14 cellular contexts compared by ENCODE assay signal in the genomic region with DNA sequence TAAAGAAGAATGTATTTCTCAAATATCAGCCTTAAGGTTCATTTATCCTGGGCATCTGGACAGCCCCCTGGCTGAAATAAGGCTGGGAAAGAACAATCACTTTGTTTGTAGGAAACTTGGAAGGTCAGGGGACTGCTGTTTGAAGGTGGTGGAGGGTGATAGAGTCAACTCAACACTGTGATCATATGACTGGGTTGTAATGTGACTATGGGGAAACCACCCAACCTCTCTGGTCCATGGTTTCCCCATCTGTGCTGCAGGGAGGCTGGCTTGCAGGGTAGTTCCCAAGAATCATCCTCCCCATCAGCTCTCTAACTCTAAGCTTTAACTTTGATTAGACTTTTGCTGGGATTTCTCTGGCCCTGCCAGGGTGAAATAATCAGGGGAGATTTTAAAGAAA. TPM values are rescaled to one million over a fixed set of nuclear protein-coding genes. Genes with fewer than 3 reads are reported as not detected.
A peak's percentile ranks its signal among the peaks of the same experiment; 100 is the strongest.
DNase-seq lines count a peak whose midpoint lies in the region; ATAC-seq, FAIRE-seq and TF ChIP-seq lines count a peak whose summit lies in the region.
"Had no signal": no experiment of that assay in that cellular context is flagged by ENCODE, and none has a peak within 500 bp of the region (broad histone marks: within the 10 kb centered on the region; RNA-seq: fewer than 3 reads in every experiment).

No MANE protein-coding gene starts in this region.

- dilution Hi-C loops in endothelial cell of umbilical vein (cut with MboI; ENCODE audit: extremely low pct_ligation_motif_present, low sequenced_read_pairs): no loop called here

- CTCF ChIA-PET in endothelial cell of umbilical vein (lab: Charles Lee): interaction anchor here (1.1 to 2.8 kb wide), 4 partner anchors 10 to 246 kb away, joined by 3 to 74 read pairs (median 4); a partner anchor contains a TSS

- no peaks in the 10 kb centered on the region for H3K36me3 ChIP-seq in endothelial cell of umbilical vein (ENCODE audit: control insufficient read depth in 2 of 2, extremely low read depth in 1 of 2, insufficient read depth in 2 of 2, low read length in 2 of 2)
- H3K36me3 ChIP-seq in psoas muscle (ENCODE audit: insufficient read depth in 1 of 2, low read depth in 1 of 2): no peaks in the 10 kb centered on the region
- H3K36me3 ChIP-seq: breast epithelium had no signal

- H3K27ac ChIP-seq in endothelial cell of umbilical vein (ENCODE audit: insufficient read depth, low read depth, low read length): peak overlapping the region; percentile 97
- no peak overlapping the region for H3K27ac ChIP-seq in psoas muscle

- peaks cover 0 to 6% (median 2%) of the 10 kb centered on the region in 3 donors for H3K27me3 Mint-ChIP-seq in immature natural killer cell (ENCODE audit: low read depth in 3 of 3)

- FAIRE-seq in endothelial cell of umbilical vein (lab: Jason Lieb, UNC): peak; percentile 54

- no peaks in the 10 kb centered on the region for H3K9me3 ChIP-seq in endothelial cell of umbilical vein (replicated peaks; ENCODE audit: control insufficient read depth, insufficient read depth, low read length)
- H3K9me3 ChIP-seq in psoas muscle: no peaks in the 10 kb centered on the region
- H3K9me3 ChIP-seq: breast epithelium had no signal

- no peak overlapping the region for H3K4me3 Mint-ChIP-seq in immature natural killer cell
- H3K4me3 Mint-ChIP-seq: activated CD8-positive, alpha-beta T cell treated with anti-CD3 and anti-CD28 coated beads, Interleukin-2, amount 10 ng/mL, durations not matched to agents 7 days and 5 days had no signal

- peak; percentile 18 for DNase-seq in GM12865 (ENCODE audit: low read depth)
- no peak for DNase-seq in endothelial cell of umbilical vein (ENCODE audit: low read depth, low spot score)
- DNase-seq in C1 segment of cervical spinal cord (lab: John Stamatoyannopoulos, UW): no peak
- no peak for DNase-seq in GM03348 (ENCODE audit: low spot score)
- DNase-seq in psoas muscle: no peak
- no peak for DNase-seq in immature natural killer cell
- DNase-seq: activated CD8-positive, alpha-beta T cell treated with anti-CD3 and anti-CD28 coated beads, Interleukin-2, amount 10 ng/mL, durations not matched to agents 7 days and 5 days; activated gamma-delta T cell; NCI-H2029; stimulated activated CD4-positive, alpha-beta T cell treated with anti-CD3 and anti-CD28 coated beads, Interleukin-1b, Interleukin-23, amount 100 ng/mL, for 48 hours; stimulated activated CD8-positive, alpha-beta memory T cell treated with anti-CD3 and anti-CD28 coated beads, Interleukin-4, amount 100 ng/mL, for 48 hours had no signal

- H3K27ac Mint-ChIP-seq in immature natural killer cell: peak overlapping the region in 1 of 6 donors; percentile 8
- H3K27ac Mint-ChIP-seq: activated CD8-positive, alpha-beta T cell treated with anti-CD3 and anti-CD28 coated beads, Interleukin-2, amount 10 ng/mL, durations not matched to agents 7 days and 5 days had no signal

- peaks cover 0 to 5% (median 3%) of the 10 kb centered on the region in 3 donors for H3K36me3 Mint-ChIP-seq in immature natural killer cell

- H2AFZ ChIP-seq in endothelial cell of umbilical vein (ENCODE audit: low read depth, low read length): no peak overlapping the region

- ATAC-seq in GM21367 (IDR thresholded peaks at IDR 0.05; ENCODE audit: unreplicated experiment) (peak; percentile 55), HG02981 (IDR thresholded peaks at IDR 0.05; ENCODE audit: unreplicated experiment) (peak; percentile 74), psoas muscle (no peak)
- ATAC-seq: activated CD8-positive, alpha-beta T cell treated with anti-CD3 and anti-CD28 coated beads, Interleukin-2, amount 10 ng/mL, durations not matched to agents 7 days and 5 days had no signal

- H3K4me3 ChIP-seq in GM12865 (ENCODE audit: low read depth, low read length) (no peak overlapping the region), endothelial cell of umbilical vein (replicated peaks in 1 of 3; ENCODE audit: insufficient read depth in 1 of 3, low read depth in 1 of 3, low read length in 3 of 3) (no peak overlapping the region), psoas muscle (no peak overlapping the region)
- H3K4me3 ChIP-seq: breast epithelium had no signal

- peak overlapping the region; percentile 52 for H3K9ac ChIP-seq in endothelial cell of umbilical vein (replicated peaks; ENCODE audit: extremely low read depth, insufficient read depth, low read length)

- H3K27me3 ChIP-seq in endothelial cell of umbilical vein (ENCODE audit: control insufficient read depth in 2 of 2, insufficient read depth in 2 of 2, low read length in 2 of 2): no peaks in the 10 kb centered on the region
- H3K27me3 ChIP-seq in psoas muscle (ENCODE audit: insufficient read depth in 3 of 3, low read length in 2 of 3): no peaks in the 10 kb centered on the region
- H3K27me3 ChIP-seq: breast epithelium had no signal

- no peak for TF ChIP-seq POLR2A in endothelial cell of umbilical vein (IDR thresholded peaks at IDR 0.05; ENCODE audit: low read depth, low read length)

- H3K4me1 Mint-ChIP-seq in immature natural killer cell: peaks cover 12 to 41% of the 10 kb centered on the region in 2 donors

- no peaks in the 10 kb centered on the region for H3K9me1 ChIP-seq in endothelial cell of umbilical vein (replicated peaks; ENCODE audit: control insufficient read depth, extremely low read depth, insufficient read depth, low read length)

- peak overlapping the region; percentile 13 for H3K4me2 ChIP-seq in endothelial cell of umbilical vein (ENCODE audit: insufficient read depth, low read length)

- H3K79me2 ChIP-seq in endothelial cell of umbilical vein (ENCODE audit: control insufficient read depth, insufficient read depth, low read length): peaks cover 91% of the 10 kb centered on the region

- no peaks in the 10 kb centered on the region for H4K20me1 ChIP-seq in endothelial cell of umbilical vein (replicated peaks; ENCODE audit: control insufficient read depth, extremely low read depth, insufficient read depth, low read length)

- peaks cover 53% of the 10 kb centered on the region for H3K4me1 ChIP-seq in endothelial cell of umbilical vein (ENCODE audit: control insufficient read depth, extremely low read depth, insufficient read depth, low read length)
- H3K4me1 ChIP-seq in psoas muscle: no peaks in the 10 kb centered on the region
- H3K4me1 ChIP-seq: breast epithelium had no signal

- intact Hi-C loops in endothelial cell of umbilical vein (cut with micrococcal nuclease): loop anchor here (5.0 kb wide), 1 partner anchor 1393 kb away; a partner anchor contains a TSS
- intact Hi-C loops in psoas muscle (cut with DNase I): no loop called here

- POLR2A ChIA-PET in endothelial cell of umbilical vein (lab: Charles Lee): interaction anchor here (1.0 kb wide), 1 partner anchor 18 kb away, joined by 3 read pairs; no protein-coding TSS in a partner anchor

- TF ChIP-seq CTCF in GM12865 (IDR thresholded peaks at IDR 0.05; ENCODE audit: insufficient read depth, low read depth, low read length, missing control alignments) (no peak), endothelial cell of umbilical vein (IDR thresholded peaks at IDR 0.05; ENCODE audit: extremely low read depth in 1 of 2, insufficient read depth in 1 of 2, low read depth in 1 of 2, low read length in 2 of 2) (no peak), psoas muscle (IDR thresholded peaks at IDR 0.05) (no peak)

- BruUV-seq in endothelial cell of umbilical vein (replicated peaks; lab: Mats Ljungman, UMichigan): no TSS peak

- no peaks in the 10 kb centered on the region for H3K9me3 Mint-ChIP-seq in immature natural killer cell

TF ChIP-seq in endothelial cell of umbilical vein, 7 proteins besides CTCF, POLR2A, EP300 and RAD21:
- TF ChIP-seq, protein P1, sequence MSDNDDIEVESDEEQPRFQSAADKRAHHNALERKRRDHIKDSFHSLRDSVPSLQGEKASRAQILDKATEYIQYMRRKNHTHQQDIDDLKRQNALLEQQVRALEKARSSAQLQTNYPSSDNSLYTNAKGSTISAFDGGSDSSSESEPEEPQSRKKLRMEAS (IDR thresholded peaks at IDR 0.05; ENCODE audit: insufficient read depth, insufficient read length): no peak
- TF ChIP-seq JUN (IDR thresholded peaks at IDR 0.05; ENCODE audit: borderline replicate concordance, insufficient read depth, insufficient read length, low read depth): no peak
- TF ChIP-seq POLR2AphosphoS5 (IDR thresholded peaks at IDR 0.05; ENCODE audit: insufficient read depth, low read depth, low read length): no peak

RNA-seq across cellular contexts. Expression of a gene that starts 10.0 kb away (rescaled TPM):
- total RNA-seq in endothelial cell of umbilical vein (8.2 and 9.9 TPM in 2 replicates), psoas muscle (not detected)
- polyA plus RNA-seq in endothelial cell of umbilical vein (12.6 and 17.1 TPM in 2 replicates), psoas muscle (under 1 TPM in 1 of 3 donors, not detected in 2; 0.01 TPM), immature natural killer cell (under 1 TPM in 1 of 3 donors, not detected in 2; 0.40 TPM)
- polyA plus RNA-seq in endothelial cell of umbilical vein (2011; cell fraction: cytosol; rRNA removed): 11.0 and 18.9 TPM in 2 replicates
- polyA plus RNA-seq in endothelial cell of umbilical vein (2011; cell fraction: nucleus; rRNA removed): 14.4 and 19.4 TPM in 2 replicates
- 12.8 and 20.5 TPM in 2 replicates for polyA plus RNA-seq in endothelial cell of umbilical vein (2012)
- polyA minus RNA-seq in endothelial cell of umbilical vein: 8.4 and 9.0 TPM in 2 replicates
- not detected for polyA minus RNA-seq in endothelial cell of umbilical vein (2011; cell fraction: cytosol; rRNA and poly(A)+ RNA removed)
- polyA minus RNA-seq in endothelial cell of umbilical vein (2011; cell fraction: nucleus; rRNA and poly(A)+ RNA removed): 9.1 and 14.4 TPM in 2 replicates
- total RNA-seq: activated CD8-positive, alpha-beta T cell treated with anti-CD3 and anti-CD28 coated beads, Interleukin-2, amount 10 ng/mL, durations not matched to agents 7 days and 5 days had no signal

Comparison
In these comparisons a context has a peak if more than half of its experiments do, and no peak if none do; other contexts are left out.
1. ATAC-seq: peak in GM21367 (single experiment) and HG02981 (single experiment); none in psoas muscle (0 of 4).
2. RNA of a gene that starts 10.0 kb away (polyA plus RNA-seq): 11.0 to 20.5 TPM in endothelial cell of umbilical vein; 0.01 TPM in psoas muscle and 0.40 TPM in immature natural killer cell; every median in the first group is over 4 times any median in the second.